14 cellular contexts compared by ENCODE assay signal in the genomic region with DNA sequence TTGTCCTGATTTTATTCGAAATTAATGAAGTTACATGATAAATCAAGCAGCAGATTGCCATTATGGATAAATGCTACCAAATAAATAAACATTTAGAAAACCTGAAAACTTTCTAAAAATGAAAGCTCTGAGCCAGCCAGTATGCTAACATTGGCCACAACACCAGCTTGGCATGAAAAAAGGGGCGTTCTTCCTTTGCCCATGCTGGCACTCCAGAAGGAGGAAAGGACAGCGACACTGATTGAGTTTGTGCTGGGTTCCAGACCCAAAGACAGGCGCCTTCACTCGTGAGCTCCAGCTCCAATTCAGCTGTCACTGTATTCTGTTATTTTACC. TPM values are rescaled to one million over a fixed set of nuclear protein-coding genes. Genes with fewer than 3 reads are reported as not detected.
DNase-seq lines count a peak whose midpoint lies in the region; ATAC-seq lines count a peak whose summit lies in the region.
"Had no signal": no experiment of that assay in that cellular context is flagged by ENCODE, and none has a peak within 500 bp of the region (broad histone marks: within the 10 kb centered on the region; RNA-seq: fewer than 3 reads in every experiment).

No MANE protein-coding gene starts in this region.

- H3K4me1 Mint-ChIP-seq in stimulated activated naive CD8-positive, alpha-beta T cell treated with anti-CD3 and anti-CD28 coated beads, Interleukin-15, Interleukin-2, amounts not matched to agents 100 ng/mL and 50 ng/mL, for 24 hours (ENCODE audit: low read depth): peaks cover 75% of the 10 kb centered on the region
- peaks cover 53% of the 10 kb centered on the region for H3K4me1 Mint-ChIP-seq in activated naive CD8-positive, alpha-beta T cell treated with anti-CD3 and anti-CD28 coated beads, Interleukin-2, amount 10 ng/mL, durations not matched to agents 7 days and 5 days
- H3K4me1 Mint-ChIP-seq in naive thymus-derived CD8-positive, alpha-beta T cell: peaks cover 25 to 62% (median 61%) of the 10 kb centered on the region in 4 donors

- peak overlapping the region; percentile 58 for H3K4me3 Mint-ChIP-seq in stimulated activated naive CD8-positive, alpha-beta T cell treated with anti-CD3 and anti-CD28 coated beads, Interleukin-15, Interleukin-2, amounts not matched to agents 100 ng/mL and 50 ng/mL, for 24 hours
- peak overlapping the region; percentile 64 for H3K4me3 Mint-ChIP-seq in activated naive CD8-positive, alpha-beta T cell treated with anti-CD3 and anti-CD28 coated beads, Interleukin-2, amount 10 ng/mL, durations not matched to agents 7 days and 5 days
- peak overlapping the region in 4 of 10 donors; percentile 63 to 82 (median 76) for H3K4me3 Mint-ChIP-seq in naive thymus-derived CD8-positive, alpha-beta T cell
- H3K4me3 Mint-ChIP-seq: neural crest cell had no signal

- POLR2A ChIA-PET in activated naive CD8-positive, alpha-beta T cell treated with anti-CD3 and anti-CD28 coated beads, Interleukin-2, amount 10 ng/mL, durations not matched to agents 7 days and 5 days (lab: Charles Lee): no interaction called here
- POLR2A ChIA-PET in naive thymus-derived CD8-positive, alpha-beta T cell (lab: Charles Lee): no interaction called here

- H3K27ac Mint-ChIP-seq in stimulated activated naive CD8-positive, alpha-beta T cell treated with anti-CD3 and anti-CD28 coated beads, Interleukin-15, Interleukin-2, amounts not matched to agents 100 ng/mL and 50 ng/mL, for 24 hours: peak overlapping the region; percentile 85
- peak overlapping the region; percentile 83 for H3K27ac Mint-ChIP-seq in activated naive CD8-positive, alpha-beta T cell treated with anti-CD3 and anti-CD28 coated beads, Interleukin-2, amount 10 ng/mL, durations not matched to agents 7 days and 5 days
- H3K27ac Mint-ChIP-seq in naive thymus-derived CD8-positive, alpha-beta T cell: peak overlapping the region in 6 of 10 donors; percentile 5 to 90 (median 66)

- H3K36me3 Mint-ChIP-seq in stimulated activated naive CD8-positive, alpha-beta T cell treated with anti-CD3 and anti-CD28 coated beads, Interleukin-15, Interleukin-2, amounts not matched to agents 100 ng/mL and 50 ng/mL, for 24 hours (ENCODE audit: low read depth): peaks cover 22% of the 10 kb centered on the region
- peaks cover 16% of the 10 kb centered on the region for H3K36me3 Mint-ChIP-seq in activated naive CD8-positive, alpha-beta T cell treated with anti-CD3 and anti-CD28 coated beads, Interleukin-2, amount 10 ng/mL, durations not matched to agents 7 days and 5 days
- H3K36me3 Mint-ChIP-seq in naive thymus-derived CD8-positive, alpha-beta T cell: peaks cover 0 to 18% (median 0%) of the 10 kb centered on the region in 3 donors

- intact Hi-C loops in left colon (cut with DNase I, micrococcal nuclease): no loop called here

- no peak for DNase-seq in stimulated activated naive CD8-positive, alpha-beta T cell treated with anti-CD3 and anti-CD28 coated beads, Interleukin-15, Interleukin-2, amounts not matched to agents 100 U/mL and 50 U/mL, for 24 hours
- DNase-seq in activated naive CD8-positive, alpha-beta T cell treated with anti-CD3 and anti-CD28 coated beads, Interleukin-2, amount 10 ng/mL, durations not matched to agents 7 days and 5 days: no peak
- DNase-seq in naive thymus-derived CD8-positive, alpha-beta T cell: no peak
- DNase-seq in cortex of kidney (lab: John Stamatoyannopoulos, UW) (no peak), left colon (no peak)
- DNase-seq in stimulated activated CD4-positive, alpha-beta T cell treated with anti-CD3 and anti-CD28 coated beads, Interleukin-15, amount 100 ng/mL, for 24 hours: no peak
- DNase-seq: activated CD8-positive, alpha-beta memory T cell treated with anti-CD3 and anti-CD28 coated beads, Interleukin-2, amount 50 U/mL, for 48 hours; hippocampal formation; MG63; NCI-H524 treated with DMSO at 0.1 percent for 48 hours had no signal

- no peaks in the 10 kb centered on the region for H3K27me3 Mint-ChIP-seq in stimulated activated naive CD8-positive, alpha-beta T cell treated with anti-CD3 and anti-CD28 coated beads, Interleukin-15, Interleukin-2, amounts not matched to agents 100 ng/mL and 50 ng/mL, for 24 hours
- H3K27me3 Mint-ChIP-seq in activated naive CD8-positive, alpha-beta T cell treated with anti-CD3 and anti-CD28 coated beads, Interleukin-2, amount 10 ng/mL, durations not matched to agents 7 days and 5 days: no peaks in the 10 kb centered on the region
- no peaks in the 10 kb centered on the region for H3K27me3 Mint-ChIP-seq in naive thymus-derived CD8-positive, alpha-beta T cell

- H3K9me3 Mint-ChIP-seq in stimulated activated naive CD8-positive, alpha-beta T cell treated with anti-CD3 and anti-CD28 coated beads, Interleukin-15, Interleukin-2, amounts not matched to agents 100 ng/mL and 50 ng/mL, for 24 hours: no peaks in the 10 kb centered on the region
- no peaks in the 10 kb centered on the region for H3K9me3 Mint-ChIP-seq in activated naive CD8-positive, alpha-beta T cell treated with anti-CD3 and anti-CD28 coated beads, Interleukin-2, amount 10 ng/mL, durations not matched to agents 7 days and 5 days
- H3K9me3 Mint-ChIP-seq in naive thymus-derived CD8-positive, alpha-beta T cell: no peaks in the 10 kb centered on the region
- H3K9me3 Mint-ChIP-seq: neural crest cell had no signal

- ATAC-seq in stimulated activated naive CD8-positive, alpha-beta T cell treated with anti-CD3 and anti-CD28 coated beads, Interleukin-15, Interleukin-2, amounts not matched to agents 100 U/mL and 50 U/mL, for 24 hours: no peak
- no peak for ATAC-seq in activated naive CD8-positive, alpha-beta T cell treated with anti-CD3 and anti-CD28 coated beads, Interleukin-2, amount 10 ng/mL, durations not matched to agents 7 days and 5 days (ENCODE audit: low read depth)
- ATAC-seq in naive thymus-derived CD8-positive, alpha-beta T cell: no peak
- no peak for ATAC-seq in HG03378 (IDR thresholded peaks at IDR 0.05; ENCODE audit: unreplicated experiment)
- ATAC-seq in left colon: no peak

RNA-seq across cellular contexts. Expression of a gene that starts 5.1 kb away (rescaled TPM):
- total RNA-seq in activated naive CD8-positive, alpha-beta T cell treated with anti-CD3 and anti-CD28 coated beads, Interleukin-2, amount 10 ng/mL, durations not matched to agents 7 days and 5 days: 10 to 100 TPM; 38.5 to 39.1 TPM
- 10 to 100 TPM; 19.5 to 26.5 TPM for total RNA-seq in naive thymus-derived CD8-positive, alpha-beta T cell
- polyA plus RNA-seq in naive thymus-derived CD8-positive, alpha-beta T cell: 1 to 10 TPM; 5.1 to 6.3 (median 5.3) TPM
- 10 to 100 TPM; 10.0 to 13.6 TPM for total RNA-seq in left colon

RNA-seq across cellular contexts. Expression of a gene that starts 57.4 kb away (rescaled TPM):
- 1 to 10 TPM; 1.3 to 1.9 TPM for total RNA-seq in activated naive CD8-positive, alpha-beta T cell treated with anti-CD3 and anti-CD28 coated beads, Interleukin-2, amount 10 ng/mL, durations not matched to agents 7 days and 5 days
- 1 to 10 TPM in 1 of 2 experiments, not detected in 1; 3.4 TPM for total RNA-seq in naive thymus-derived CD8-positive, alpha-beta T cell
- polyA plus RNA-seq in naive thymus-derived CD8-positive, alpha-beta T cell: under 1 TPM in 1 of 3 donors, not detected in 2; 0.68 TPM
- 1 to 10 TPM in 1 of 2 donors, not detected in 1; 2.5 TPM for total RNA-seq in left colon
- total RNA-seq: dermis blood vessel endothelial cell had no signal
